In the genomic region with DNA sequence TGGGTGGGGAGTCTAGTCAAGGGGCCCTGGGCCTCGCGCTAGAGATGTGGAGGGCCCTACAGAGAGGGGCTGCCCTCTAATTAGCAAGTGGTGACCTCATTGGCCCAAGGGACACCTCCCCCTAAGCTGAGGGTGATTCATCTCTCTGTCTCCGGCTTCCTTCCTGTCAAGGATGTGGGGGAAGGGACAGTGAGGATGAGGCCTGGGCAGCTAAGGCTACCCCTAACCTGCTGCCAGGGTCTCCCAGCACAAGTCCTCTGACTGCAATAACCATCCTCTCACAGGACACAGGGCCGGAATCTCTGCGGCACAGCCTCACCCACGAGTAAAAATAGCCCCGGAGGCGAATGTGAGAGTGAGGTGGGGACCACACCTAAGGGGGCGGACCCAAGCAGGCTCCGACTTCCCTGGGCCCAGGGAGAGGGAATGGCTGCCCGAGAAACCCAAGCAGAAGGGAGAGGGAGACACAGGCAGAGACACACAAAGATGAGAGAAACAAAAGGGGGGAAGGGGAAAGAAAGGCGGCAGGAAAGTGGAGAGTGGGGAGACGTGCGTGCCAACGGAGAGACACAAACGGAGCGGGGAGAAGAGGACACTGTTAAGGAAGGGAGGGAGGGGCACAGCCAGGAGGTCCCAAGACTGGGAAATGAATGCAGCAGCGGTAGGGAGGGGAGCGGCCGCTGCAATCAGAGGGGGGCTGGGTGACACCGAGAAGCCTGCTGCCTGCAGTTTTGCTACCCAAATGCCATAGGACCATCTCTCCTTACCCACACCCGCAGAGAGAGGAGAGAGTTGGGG, we compare ENCODE assay signal across 8 cellular contexts. TPM values are rescaled to one million over a fixed set of nuclear protein-coding genes. Genes with fewer than 3 reads are reported as not detected.
DNase-seq lines count a peak whose midpoint lies in the region; ATAC-seq and TF ChIP-seq lines count a peak whose summit lies in the region.

No MANE protein-coding gene starts in this region.

- H3K9ac ChIP-seq in OCI-LY1 (ENCODE audit: low read length) = peak overlapping the region; percentile 87
- peak overlapping the region; percentile 67 for H3K9ac ChIP-seq in neural progenitor cell

- H3K79me2 ChIP-seq in OCI-LY1 (ENCODE audit: insufficient read depth, low read length) = peaks cover 10% of the 10 kb centered on the region; the same call in 1 of the 2 replicates
- peaks cover 36% of the 10 kb centered on the region for H3K79me2 ChIP-seq in neural progenitor cell (ENCODE audit: low read depth)

- H3K27me3 ChIP-seq in OCI-LY1 (ENCODE audit: insufficient read depth, low read length) (no peaks in the 10 kb centered on the region), neural progenitor cell (no peaks in the 10 kb centered on the region)

- peak overlapping the region; percentile 100 for H3K27ac Mint-ChIP-seq in neural progenitor cell

- H3K36me3 Mint-ChIP-seq in activated T-cell treated with anti-CD3 and anti-CD28 coated beads, Interleukin-2, amount 50 U/mL, for 4 hours (ENCODE audit: insufficient read depth) = peaks cover 17% of the 10 kb centered on the region
- H3K36me3 Mint-ChIP-seq in neural progenitor cell = peaks cover 21% of the 10 kb centered on the region

- H3K4me3 Mint-ChIP-seq in activated T-cell treated with anti-CD3 and anti-CD28 coated beads, Interleukin-2, amount 50 U/mL, for 4 hours = peak overlapping the region; percentile 98
- H3K4me3 Mint-ChIP-seq in neural progenitor cell = peak overlapping the region; percentile 94

- no peak for DNase-seq in AG09309 (ENCODE audit: low read depth)
- peak; percentile 42 for DNase-seq in activated T-cell treated with anti-CD3 and anti-CD28 coated beads, Interleukin-2, amount 50 U/mL, for 4 hours
- peak; percentile 74 for DNase-seq in fibroblast of mammary gland (ENCODE audit: low read depth)
- DNase-seq in neural progenitor cell (ENCODE audit: low spot score) = peak; percentile 53
- DNase-seq in SHP77 treated with DMSO at 0.1 percent for 48 hours (lab: John Stamatoyannopoulos, UW) = no peak

- peaks cover 64% of the 10 kb centered on the region for H3K4me1 Mint-ChIP-seq in activated T-cell treated with anti-CD3 and anti-CD28 coated beads, Interleukin-2, amount 50 U/mL, for 4 hours (ENCODE audit: low read depth)
- H3K4me1 Mint-ChIP-seq in neural progenitor cell = peaks cover 66% of the 10 kb centered on the region

- H3K9me2 ChIP-seq in OCI-LY1 (ENCODE audit: low read depth, low read length) = no peaks in the 10 kb centered on the region

- H3K9me3 ChIP-seq in OCI-LY1 (ENCODE audit: low read length) (no peaks in the 10 kb centered on the region), neural progenitor cell (ENCODE audit: low read depth) (no peaks in the 10 kb centered on the region)

- peaks cover 46% of the 10 kb centered on the region for H3K4me1 ChIP-seq in OCI-LY1 (ENCODE audit: insufficient read depth, low read length, severe bottlenecking)
- H3K4me1 ChIP-seq in neural progenitor cell = peaks cover 34% of the 10 kb centered on the region

- H3K27ac ChIP-seq in OCI-LY1 (ENCODE audit: low read depth, low read length, poor library complexity, severe bottlenecking) (peak overlapping the region; percentile 94), neural progenitor cell (peak overlapping the region; percentile 16)

- H2AFZ ChIP-seq in OCI-LY1 (ENCODE audit: low read length) = no peak overlapping the region
- no peak overlapping the region for H2AFZ ChIP-seq in neural progenitor cell (replicated peaks)

- no peaks in the 10 kb centered on the region for H3K9me3 Mint-ChIP-seq in activated T-cell treated with anti-CD3 and anti-CD28 coated beads, Interleukin-2, amount 50 U/mL, for 4 hours
- H3K9me3 Mint-ChIP-seq in neural progenitor cell = no peaks in the 10 kb centered on the region

- H3K4me3 ChIP-seq in AG09309 (ENCODE audit: control insufficient read depth, low read depth, low read length) (peak overlapping the region; percentile 85), OCI-LY1 (ENCODE audit: low read depth, low read length, poor library complexity, severe bottlenecking) (peak overlapping the region; percentile 82), fibroblast of mammary gland (ENCODE audit: control insufficient read depth, low read depth, low read length) (peak overlapping the region; percentile 87), neural progenitor cell (peak overlapping the region; percentile 92)

- H4K20me1 ChIP-seq in OCI-LY1 (ENCODE audit: insufficient read depth, low read length) (no peaks in the 10 kb centered on the region), neural progenitor cell (ENCODE audit: low read depth) (peaks cover 21% of the 10 kb centered on the region)

- H3F3A ChIP-seq in OCI-LY1 (ENCODE audit: insufficient read depth, low read length) (peaks cover 12% of the 10 kb centered on the region; the same call in 1 of the 2 replicates), neural progenitor cell (ENCODE audit: low read depth) (peaks cover 71% of the 10 kb centered on the region)

- H3K27me3 Mint-ChIP-seq in activated T-cell treated with anti-CD3 and anti-CD28 coated beads, Interleukin-2, amount 50 U/mL, for 4 hours (ENCODE audit: low read depth) = no peaks in the 10 kb centered on the region
- peaks cover 2% of the 10 kb centered on the region for H3K27me3 Mint-ChIP-seq in neural progenitor cell (ENCODE audit: insufficient read depth, low read depth)

- H3K36me3 ChIP-seq in OCI-LY1 (ENCODE audit: insufficient read depth, low read length) (peaks cover 36% of the 10 kb centered on the region), neural progenitor cell (peaks cover 5% of the 10 kb centered on the region)

- H3K4me2 ChIP-seq in OCI-LY1 (ENCODE audit: low read length) (peak overlapping the region; percentile 79), neural progenitor cell (peak overlapping the region; percentile 99)

- TF ChIP-seq CTCF in AG09309 (IDR thresholded peaks at IDR 0.05; ENCODE audit: control insufficient read depth, insufficient read depth, low read depth, low read length, missing control alignments) = no peak
- no peak for TF ChIP-seq CTCF in OCI-LY1 (IDR thresholded peaks at IDR 0.05; ENCODE audit: low read length)
- TF ChIP-seq CTCF in fibroblast of mammary gland (conservative IDR thresholded peaks at IDR 0.05; ENCODE audit: control insufficient read depth, insufficient read depth, low read depth, low read length) = no peak
- TF ChIP-seq CTCF in neural progenitor cell (IDR thresholded peaks at IDR 0.05) = no peak

- ATAC-seq in GM19351 (IDR thresholded peaks at IDR 0.05; ENCODE audit: unreplicated experiment) = peak; percentile 36
- peak; percentile 57 to 58 for ATAC-seq in activated T-cell treated with anti-CD3 and anti-CD28 coated beads, Interleukin-2, amount 50 U/mL, for 4 hours
- no peak for ATAC-seq in GM18873 (IDR thresholded peaks at IDR 0.05; ENCODE audit: low FRiP score, unreplicated experiment)

RNA-seq across cellular contexts. Expression of gene CLIC1, which starts 1.4 kb away (rescaled TPM):
- 100 to 1,000 TPM; 344 to 370 (median 353) TPM for total RNA-seq in activated T-cell treated with anti-CD3 and anti-CD28 coated beads, Interleukin-2, amount 50 U/mL, for 4 hours
- 234 and 307 TPM in 2 replicates for total RNA-seq in neural progenitor cell (ENCODE audit: low replicate concordance)

RNA-seq across cellular contexts. Expression of gene MSH5, which starts 4.9 kb away (rescaled TPM):
- total RNA-seq in activated T-cell treated with anti-CD3 and anti-CD28 coated beads, Interleukin-2, amount 50 U/mL, for 4 hours = 10 to 100 TPM; 30.9 to 35.4 (median 34.3) TPM
- 45.5 and 50.9 TPM in 2 replicates for total RNA-seq in neural progenitor cell (ENCODE audit: low replicate concordance)

RNA-seq across cellular contexts. Expression of gene DDAH2, which starts 5.8 kb away (rescaled TPM):
- total RNA-seq in activated T-cell treated with anti-CD3 and anti-CD28 coated beads, Interleukin-2, amount 50 U/mL, for 4 hours = 1 to 10 TPM; 3.4 to 3.9 (median 3.5) TPM
- 94.3 and 202 TPM in 2 replicates for total RNA-seq in neural progenitor cell (ENCODE audit: low replicate concordance)

RNA-seq across cellular contexts. Expression of gene MPIG6B, which starts 11.7 kb away (rescaled TPM):
- total RNA-seq in activated T-cell treated with anti-CD3 and anti-CD28 coated beads, Interleukin-2, amount 50 U/mL, for 4 hours = under 1 TPM in 2 of 3 donors, not detected in 1; 0.33 to 0.55 TPM
- total RNA-seq in neural progenitor cell (ENCODE audit: low replicate concordance) = not detected in 2 replicates

RNA-seq across cellular contexts. Expression of gene LY6G6C, which starts 13.4 kb away (rescaled TPM):
- total RNA-seq in activated T-cell treated with anti-CD3 and anti-CD28 coated beads, Interleukin-2, amount 50 U/mL, for 4 hours = not detected
- total RNA-seq in neural progenitor cell (ENCODE audit: low replicate concordance) = not detected in 2 replicates

Comparison
In these comparisons a context has a peak if more than half of its experiments do, and no peak if none do; other contexts are left out.
1. DNase-seq: peak in activated T-cell treated with anti-CD3 and anti-CD28 coated beads, Interleukin-2, amount 50 U/mL, for 4 hours (single experiment), fibroblast of mammary gland (single experiment) and neural progenitor cell (single experiment); none in AG09309 (single experiment) and SHP77 treated with DMSO at 0.1 percent for 48 hours (single experiment).
2. RNA of gene DDAH2, which starts 5.8 kb away (total RNA-seq): 94.3 to 202 TPM in neural progenitor cell; 3.4 to 3.9 TPM in activated T-cell treated with anti-CD3 and anti-CD28 coated beads, Interleukin-2, amount 50 U/mL, for 4 hours; every median in the first group is over 10 times any median in the second.
3. Peak in every context shown above with its lines, with median percentiles within 50 percentile points of each other: H3K4me3 ChIP-seq.